In genomic region chr10:63252095-63252762, GRCh38 we compare ENCODE assay signal across 18 cellular contexts.
DNase-seq lines count a peak whose midpoint lies in the region; ATAC-seq and TF ChIP-seq lines count a peak whose summit lies in the region.
"Had no signal": no experiment of that assay in that cellular context is flagged by ENCODE, and none has a peak within 500 bp of the region (broad histone marks: within the 10 kb centered on the region; RNA-seq: fewer than 3 reads in every experiment).

No MANE protein-coding gene starts in this region.

- ATAC-seq in activated naive CD8-positive, alpha-beta T cell treated with anti-CD3 and anti-CD28 coated beads, Interleukin-2, amount 50 U/mL, for 24 hours: no peak
- no peak for ATAC-seq in activated B cell treated with CpG ODN at 0.5 μM for 24 hours (ENCODE audit: low read depth)
- no peak for ATAC-seq in stimulated activated naive B cell treated with anti-CD40 and anti-IgM and Interleukin-4, amounts not matched to agents 10 μg/mL and 1 μg/mL and 100 μg/mL, for 72 hours (replicated peaks)
- no peak for ATAC-seq in HG02870 (IDR thresholded peaks at IDR 0.05; ENCODE audit: unreplicated experiment)
- ATAC-seq in GM18502 (IDR thresholded peaks at IDR 0.05; ENCODE audit: poor library complexity, unreplicated experiment): no peak
- ATAC-seq in HG03097 (IDR thresholded peaks at IDR 0.05; ENCODE audit: low FRiP score, unreplicated experiment): no peak
- ATAC-seq: lower lobe of right lung had no signal

- no peak for DNase-seq in activated naive CD8-positive, alpha-beta T cell treated with anti-CD3 and anti-CD28 coated beads, Interleukin-2, amount 50 U/mL, for 24 hours
- no peak for DNase-seq in activated B cell treated with CpG ODN at 0.5 μM for 24 hours
- no peak for DNase-seq in mesothelial cell of epicardium (ENCODE audit: low spot score in 2 of 2, unreplicated experiment in 2 of 2)
- DNase-seq in stimulated activated naive B cell treated with anti-CD40 and anti-IgM and Interleukin-4, amounts not matched to agents 10 μg/mL and 1 μg/mL and 100 μg/mL, for 72 hours: no peak
- DNase-seq: activated CD4-positive, alpha-beta memory T cell treated with anti-CD3 and anti-CD28 coated beads, Interleukin-2, amount 10 ng/mL, durations not matched to agents 7 days and 5 days; activated T-cell treated with anti-CD3 and anti-CD28 coated beads, Interleukin-2, amount 50 U/mL, for 48 hours; caudate nucleus; effector memory CD4-positive, alpha-beta T cell; GM23248; head of caudate nucleus; lower lobe of right lung; natural killer cell; NCI-H2081; NCI-H510A treated with DMSO at 0.1 percent for 48 hours had no signal

- H3K36me3 Mint-ChIP-seq in activated naive CD8-positive, alpha-beta T cell: peaks cover 14% of the 10 kb centered on the region
- peaks cover 18% of the 10 kb centered on the region for H3K36me3 Mint-ChIP-seq in activated naive CD8-positive, alpha-beta T cell treated with anti-CD3 and anti-CD28 coated beads, Interleukin-2, amount 50 U/mL, for 24 hours (ENCODE audit: low read depth)
- H3K36me3 Mint-ChIP-seq in activated B cell treated with CpG ODN at 0.5 μM for 24 hours (ENCODE audit: low read depth): peaks cover 58% of the 10 kb centered on the region
- H3K36me3 Mint-ChIP-seq in mesothelial cell of epicardium: peaks cover 14% of the 10 kb centered on the region
- peaks cover 36 to 37% of the 10 kb centered on the region in 2 donors for H3K36me3 Mint-ChIP-seq in stimulated activated naive B cell treated with anti-CD40 and anti-IgM and Interleukin-4, amounts not matched to agents 10 μg/mL and 1 μg/mL and 100 μg/mL, for 72 hours
- H3K36me3 Mint-ChIP-seq: natural killer cell had no signal

- H3K4me3 Mint-ChIP-seq in activated naive CD8-positive, alpha-beta T cell: no peak overlapping the region
- no peak overlapping the region for H3K4me3 Mint-ChIP-seq in activated naive CD8-positive, alpha-beta T cell treated with anti-CD3 and anti-CD28 coated beads, Interleukin-2, amount 50 U/mL, for 24 hours
- H3K4me3 Mint-ChIP-seq in activated B cell treated with CpG ODN at 0.5 μM for 24 hours (no peak overlapping the region), mesothelial cell of epicardium (no peak overlapping the region)
- no peak overlapping the region for H3K4me3 Mint-ChIP-seq in stimulated activated naive B cell treated with anti-CD40 and anti-IgM and Interleukin-4, amounts not matched to agents 10 μg/mL and 1 μg/mL and 100 μg/mL, for 72 hours
- H3K4me3 Mint-ChIP-seq: activated CD4-positive, alpha-beta memory T cell treated with anti-CD3 and anti-CD28 coated beads, Interleukin-2, amount 10 ng/mL, durations not matched to agents 7 days and 5 days; natural killer cell had no signal

- no peaks in the 10 kb centered on the region for H3K27me3 Mint-ChIP-seq in activated naive CD8-positive, alpha-beta T cell
- no peaks in the 10 kb centered on the region for H3K27me3 Mint-ChIP-seq in activated naive CD8-positive, alpha-beta T cell treated with anti-CD3 and anti-CD28 coated beads, Interleukin-2, amount 50 U/mL, for 24 hours
- H3K27me3 Mint-ChIP-seq in activated B cell treated with CpG ODN at 0.5 μM for 24 hours (no peaks in the 10 kb centered on the region), mesothelial cell of epicardium (ENCODE audit: low read depth) (no peaks in the 10 kb centered on the region)
- H3K27me3 Mint-ChIP-seq in stimulated activated naive B cell treated with anti-CD40 and anti-IgM and Interleukin-4, amounts not matched to agents 10 μg/mL and 1 μg/mL and 100 μg/mL, for 72 hours: no peaks in the 10 kb centered on the region
- H3K27me3 Mint-ChIP-seq: activated CD4-positive, alpha-beta memory T cell treated with anti-CD3 and anti-CD28 coated beads, Interleukin-2, amount 10 ng/mL, durations not matched to agents 7 days and 5 days had no signal

- POLR2A ChIA-PET in activated B cell treated with CpG ODN at 0.5 μM for 24 hours (lab: Charles Lee): interaction anchor here (0.5 to 1.5 kb wide), 5 partner anchors 11 to 93 kb away, joined by 3 to 8 read pairs (median 5); no protein-coding TSS in a partner anchor

- peak overlapping the region; percentile 61 for H3K27ac Mint-ChIP-seq in activated naive CD8-positive, alpha-beta T cell
- no peak overlapping the region for H3K27ac Mint-ChIP-seq in activated naive CD8-positive, alpha-beta T cell treated with anti-CD3 and anti-CD28 coated beads, Interleukin-2, amount 50 U/mL, for 24 hours
- H3K27ac Mint-ChIP-seq in activated B cell treated with CpG ODN at 0.5 μM for 24 hours (peak overlapping the region; percentile 43), mesothelial cell of epicardium (peak overlapping the region; percentile 51)
- peak overlapping the region; percentile 3 for H3K27ac Mint-ChIP-seq in stimulated activated naive B cell treated with anti-CD40 and anti-IgM and Interleukin-4, amounts not matched to agents 10 μg/mL and 1 μg/mL and 100 μg/mL, for 72 hours
- H3K27ac Mint-ChIP-seq: activated CD4-positive, alpha-beta memory T cell treated with anti-CD3 and anti-CD28 coated beads, Interleukin-2, amount 10 ng/mL, durations not matched to agents 7 days and 5 days had no signal

- no peak for TF ChIP-seq CTCF in activated B cell treated with CpG ODN at 0.5 μM for 24 hours (IDR thresholded peaks at IDR 0.05)
- no peak for TF ChIP-seq CTCF in mesothelial cell of epicardium (IDR thresholded peaks at IDR 0.05; ENCODE audit: unreplicated experiment)

- CTCF ChIA-PET in activated B cell treated with CpG ODN at 0.5 μM for 24 hours (lab: Charles Lee): no interaction called here

- H3K4me1 Mint-ChIP-seq in activated naive CD8-positive, alpha-beta T cell (ENCODE audit: low read depth): peaks cover 60% of the 10 kb centered on the region
- peaks cover 50% of the 10 kb centered on the region for H3K4me1 Mint-ChIP-seq in activated naive CD8-positive, alpha-beta T cell treated with anti-CD3 and anti-CD28 coated beads, Interleukin-2, amount 50 U/mL, for 24 hours
- H3K4me1 Mint-ChIP-seq in activated B cell treated with CpG ODN at 0.5 μM for 24 hours (peaks cover 78% of the 10 kb centered on the region), mesothelial cell of epicardium (peaks cover 10% of the 10 kb centered on the region)
- peaks cover 23 to 69% of the 10 kb centered on the region in 2 donors for H3K4me1 Mint-ChIP-seq in stimulated activated naive B cell treated with anti-CD40 and anti-IgM and Interleukin-4, amounts not matched to agents 10 μg/mL and 1 μg/mL and 100 μg/mL, for 72 hours

- intact Hi-C loops in activated B cell treated with CpG ODN at 0.5 μM for 24 hours (cut with micrococcal nuclease): loop anchor here (1.0 kb wide), 1 partner anchor 10 kb away; no protein-coding TSS in a partner anchor

- no peaks in the 10 kb centered on the region for H3K9me3 Mint-ChIP-seq in activated naive CD8-positive, alpha-beta T cell (ENCODE audit: low read depth)
- peaks cover 8% of the 10 kb centered on the region for H3K9me3 Mint-ChIP-seq in activated naive CD8-positive, alpha-beta T cell treated with anti-CD3 and anti-CD28 coated beads, Interleukin-2, amount 50 U/mL, for 24 hours
- no peaks in the 10 kb centered on the region for H3K9me3 Mint-ChIP-seq in activated B cell treated with CpG ODN at 0.5 μM for 24 hours
- peaks cover under 1% of the 10 kb centered on the region for H3K9me3 Mint-ChIP-seq in mesothelial cell of epicardium
- peaks cover under 1 to 1% of the 10 kb centered on the region in 2 donors for H3K9me3 Mint-ChIP-seq in stimulated activated naive B cell treated with anti-CD40 and anti-IgM and Interleukin-4, amounts not matched to agents 10 μg/mL and 1 μg/mL and 100 μg/mL, for 72 hours
- H3K9me3 Mint-ChIP-seq: activated CD4-positive, alpha-beta memory T cell treated with anti-CD3 and anti-CD28 coated beads, Interleukin-2, amount 10 ng/mL, durations not matched to agents 7 days and 5 days; natural killer cell had no signal
